Comparison of ENCODE assay signal across 20 cellular contexts in the genomic region with DNA sequence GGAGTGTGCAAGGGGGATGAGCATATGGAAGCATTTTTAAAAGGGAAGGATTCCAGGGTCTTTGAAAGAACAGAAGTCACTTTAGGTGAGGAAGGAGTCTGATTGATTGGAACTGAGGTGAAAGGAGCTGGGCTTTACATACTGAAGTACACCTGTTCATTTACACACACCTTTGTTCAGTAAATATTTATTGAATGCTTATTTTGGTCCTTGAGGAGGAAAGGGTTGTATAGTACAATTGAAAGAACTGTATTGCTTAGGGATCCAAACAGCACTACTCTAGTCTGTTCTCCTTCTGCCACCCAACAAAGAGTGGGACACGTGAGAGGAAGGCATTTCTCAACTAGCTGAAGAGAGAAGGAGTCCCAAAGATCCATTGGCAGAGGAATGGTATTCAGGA.
DNase-seq lines count a peak whose midpoint lies in the region; ATAC-seq, FAIRE-seq and TF ChIP-seq lines count a peak whose summit lies in the region.
"Had no signal": no experiment of that assay in that cellular context is flagged by ENCODE, and none has a peak within 500 bp of the region (broad histone marks: within the 10 kb centered on the region; RNA-seq: fewer than 3 reads in every experiment).

No MANE protein-coding gene starts in this region.

- H3K36me3 Mint-ChIP-seq in T-helper 17 cell (ENCODE audit: low read depth) (peaks cover 21% of the 10 kb centered on the region), endothelial cell (ENCODE audit: low read depth, unreplicated experiment) (peaks cover 27% of the 10 kb centered on the region)
- H3K36me3 Mint-ChIP-seq in stimulated activated effector memory CD8-positive, alpha-beta T cell treated with anti-CD3 and anti-CD28 coated beads, Interleukin-12 subunit alpha, Interleukin-12 subunit beta, amount 100 ng/mL, for 72 hours = peaks cover 53% of the 10 kb centered on the region

- H2AFZ ChIP-seq in K562 (ENCODE audit: low read depth, low read length) = no peak overlapping the region

- H4K20me1 ChIP-seq in K562 (replicated peaks; ENCODE audit: control insufficient read depth, insufficient read depth, low read length) = no peaks in the 10 kb centered on the region

- no peak for TF ChIP-seq EP300 in K562 (IDR thresholded peaks at IDR 0.05; ENCODE audit: low read length)

- H3K27ac ChIP-seq in K562 (ENCODE audit: extremely low read depth, low read depth, low read length) = no peak overlapping the region

- TF ChIP-seq CTCF in K562 (IDR thresholded peaks at IDR 0.05 in 2 of 3, conservative IDR thresholded peaks at IDR 0.05 in 1 of 3; ENCODE audit: insufficient read depth in 2 of 3, low read depth in 1 of 3, low read length in 3 of 3) (no peak), endothelial cell (IDR thresholded peaks at IDR 0.05; ENCODE audit: unreplicated experiment) (no peak)

- no peak for TF ChIP-seq RAD21 in K562 (CRISPR knock-in tag; conservative IDR thresholded peaks at IDR 0.05 in 1 of 2, IDR thresholded peaks at IDR 0.05 in 1 of 2)

- H3K27ac Mint-ChIP-seq in T-helper 17 cell (peak overlapping the region; percentile 9), endothelial cell (ENCODE audit: unreplicated experiment) (no peak overlapping the region)
- peak overlapping the region; percentile 1 for H3K27ac Mint-ChIP-seq in stimulated activated effector memory CD8-positive, alpha-beta T cell treated with anti-CD3 and anti-CD28 coated beads, Interleukin-12 subunit alpha, Interleukin-12 subunit beta, amount 100 ng/mL, for 72 hours
- H3K27ac Mint-ChIP-seq: CD8-positive, alpha-beta T cell; HFFc6 had no signal

- DNase-seq in T-helper 17 cell (no peak), K562 (ENCODE audit: extremely low read depth in 1 of 4, low spot score in 3 of 4) (no peak), endothelial cell (ENCODE audit: low spot score) (no peak), hepatic stellate cell (ENCODE audit: low spot score) (no peak), NCI-H1436 (lab: John Stamatoyannopoulos, UW) (no peak)
- no peak for DNase-seq in stimulated activated effector memory CD8-positive, alpha-beta T cell treated with anti-CD3 and anti-CD28 coated beads, Interleukin-12 subunit alpha, Interleukin-12 subunit beta, amount 100 ng/mL, for 72 hours (ENCODE audit: low spot score in 2 of 2)
- DNase-seq in activated CD4-positive, alpha-beta T cell treated with anti-CD3 and anti-CD28 coated beads, Interleukin-2, amount 50 U/mL, for 48 hours = no peak
- DNase-seq: C1 segment of cervical spinal cord; Caco-2; CD4-positive, CD25-positive, alpha-beta regulatory T cell; CD8-positive, alpha-beta T cell; DMS153; DMS79 treated with DMSO at 0.1 percent for 48 hours; GF-D8; GOT3; HFFc6 had no signal

- H3K9me1 ChIP-seq in K562 (ENCODE audit: control insufficient read depth, insufficient read depth, low read length) = no peaks in the 10 kb centered on the region

- FAIRE-seq in K562 (lab: Jason Lieb, UNC) = peak; percentile 42
- FAIRE-seq: GM12891, H54 had no signal

- 14% methylated on average over 1 of the region's 1 CpG for WGBS in K562 (ENCODE audit: insufficient coverage, low coverage, missing lambda C conversion rate)

- H3K4me2 ChIP-seq in K562 (ENCODE audit: insufficient read depth, low read length) = no peak overlapping the region

- POLR2A ChIA-PET in K562 (lab: Yijun Ruan, JAX) = no interaction called here

- H3K4me3 ChIP-seq in K562 = no peak overlapping the region
- H3K4me3 ChIP-seq: HAP-1 had no signal

- ATAC-seq in T-helper 17 cell = no peak
- no peak for ATAC-seq in K562
- ATAC-seq in stimulated activated effector memory CD8-positive, alpha-beta T cell treated with anti-CD3 and anti-CD28 coated beads, Interleukin-12 subunit alpha, Interleukin-12 subunit beta, amount 100 ng/mL, for 72 hours = no peak
- no peak for ATAC-seq in GM18502 (IDR thresholded peaks at IDR 0.05; ENCODE audit: poor library complexity, unreplicated experiment)
- ATAC-seq: CD8-positive, alpha-beta T cell had no signal

- H3K4me3 Mint-ChIP-seq in T-helper 17 cell = no peak overlapping the region
- H3K4me3 Mint-ChIP-seq in endothelial cell (ENCODE audit: unreplicated experiment) = peak overlapping the region; percentile 19
- H3K4me3 Mint-ChIP-seq in stimulated activated effector memory CD8-positive, alpha-beta T cell treated with anti-CD3 and anti-CD28 coated beads, Interleukin-12 subunit alpha, Interleukin-12 subunit beta, amount 100 ng/mL, for 72 hours = no peak overlapping the region
- H3K4me3 Mint-ChIP-seq: CD4-positive, CD25-positive, alpha-beta regulatory T cell; CD8-positive, alpha-beta T cell; HFFc6 had no signal

- CTCF ChIA-PET in K562 (lab: Yijun Ruan, JAX; ENCODE audit: low intra/inter-chr PET ratio) = no interaction called here

- in situ Hi-C loops in K562 (cut with MboI) = no loop called here

- no peaks in the 10 kb centered on the region for H3K9me3 Mint-ChIP-seq in endothelial cell (ENCODE audit: unreplicated experiment)
- H3K9me3 Mint-ChIP-seq in stimulated activated effector memory CD8-positive, alpha-beta T cell treated with anti-CD3 and anti-CD28 coated beads, Interleukin-12 subunit alpha, Interleukin-12 subunit beta, amount 100 ng/mL, for 72 hours = no peaks in the 10 kb centered on the region
- H3K9me3 Mint-ChIP-seq: CD4-positive, CD25-positive, alpha-beta regulatory T cell; CD8-positive, alpha-beta T cell; HFFc6 had no signal

- H3K27me3 ChIP-seq in K562 (ENCODE audit: control insufficient read depth in 2 of 2, insufficient read depth in 2 of 2, low read length in 2 of 2) = no peaks in the 10 kb centered on the region

- no peak overlapping the region for H3K9ac ChIP-seq in K562 (ENCODE audit: insufficient read depth in 1 of 2, low read depth in 2 of 2, low read length in 2 of 2)

- H3K4me1 ChIP-seq in K562 (replicated peaks in 1 of 2; ENCODE audit: control insufficient read depth in 2 of 2, insufficient read depth in 2 of 2, low read length in 2 of 2) = no peaks in the 10 kb centered on the region
- H3K4me1 ChIP-seq: Caco-2 had no signal

- H3K9me3 ChIP-seq in T-helper 17 cell (ENCODE audit: control insufficient read depth, low read length, poor library complexity, severe bottlenecking) (no peaks in the 10 kb centered on the region), K562 (replicated peaks; ENCODE audit: control insufficient read depth, insufficient read depth, low read depth, low read length) (no peaks in the 10 kb centered on the region)
- H3K9me3 ChIP-seq: Caco-2, HAP-1 had no signal

- intact Hi-C loops in K562 (cut with micrococcal nuclease) = no loop called here

- no peaks in the 10 kb centered on the region for H3K79me2 ChIP-seq in K562 (ENCODE audit: control insufficient read depth, insufficient read depth, low read length)

- no peak for TF ChIP-seq POLR2A in K562 (conservative IDR thresholded peaks at IDR 0.05)

- BruUV-seq in K562 (replicated peaks; lab: Mats Ljungman, UMichigan) = no TSS peak

- H3K36me3 ChIP-seq in K562 (ENCODE audit: control insufficient read depth, insufficient read depth, low read length) = peaks cover 5% of the 10 kb centered on the region; the same call in 1 of the 3 replicates

- no peaks in the 10 kb centered on the region for H3K27me3 Mint-ChIP-seq in T-helper 17 cell
- no peaks in the 10 kb centered on the region for H3K27me3 Mint-ChIP-seq in endothelial cell (ENCODE audit: unreplicated experiment)
- H3K27me3 Mint-ChIP-seq: CD4-positive, CD25-positive, alpha-beta regulatory T cell had no signal

- H3K4me1 Mint-ChIP-seq in T-helper 17 cell (peaks cover 15% of the 10 kb centered on the region), endothelial cell (ENCODE audit: unreplicated experiment) (no peaks in the 10 kb centered on the region)
- no peaks in the 10 kb centered on the region for H3K4me1 Mint-ChIP-seq in stimulated activated effector memory CD8-positive, alpha-beta T cell treated with anti-CD3 and anti-CD28 coated beads, Interleukin-12 subunit alpha, Interleukin-12 subunit beta, amount 100 ng/mL, for 72 hours

TF ChIP-seq in K562, 482 proteins besides CTCF, POLR2A, EP300 and RAD21 (continues in another document):
- TF ChIP-seq EZH2 (IDR thresholded peaks at IDR 0.05; ENCODE audit: borderline replicate concordance, low read depth, low read length) (no peak), BDP1 (IDR thresholded peaks at IDR 0.05; ENCODE audit: insufficient read depth, insufficient read length) (no peak), ZBTB43 (CRISPR knock-in tag; IDR thresholded peaks at IDR 0.05) (no peak), SRSF3 (IDR thresholded peaks at IDR 0.05; ENCODE audit: insufficient read depth, low read length) (no peak), ZEB2 (IDR thresholded peaks at IDR 0.05) (no peak)
- TF ChIP-seq, protein P1, sequence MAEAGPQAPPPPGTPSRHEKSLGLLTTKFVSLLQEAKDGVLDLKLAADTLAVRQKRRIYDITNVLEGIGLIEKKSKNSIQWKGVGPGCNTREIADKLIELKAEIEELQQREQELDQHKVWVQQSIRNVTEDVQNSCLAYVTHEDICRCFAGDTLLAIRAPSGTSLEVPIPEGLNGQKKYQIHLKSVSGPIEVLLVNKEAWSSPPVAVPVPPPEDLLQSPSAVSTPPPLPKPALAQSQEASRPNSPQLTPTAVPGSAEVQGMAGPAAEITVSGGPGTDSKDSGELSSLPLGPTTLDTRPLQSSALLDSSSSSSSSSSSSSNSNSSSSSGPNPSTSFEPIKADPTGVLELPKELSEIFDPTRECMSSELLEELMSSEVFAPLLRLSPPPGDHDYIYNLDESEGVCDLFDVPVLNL (CRISPR knock-in tag; IDR thresholded peaks at IDR 0.05; ENCODE audit: low read depth) = no peak
- TF ChIP-seq, protein P2, sequence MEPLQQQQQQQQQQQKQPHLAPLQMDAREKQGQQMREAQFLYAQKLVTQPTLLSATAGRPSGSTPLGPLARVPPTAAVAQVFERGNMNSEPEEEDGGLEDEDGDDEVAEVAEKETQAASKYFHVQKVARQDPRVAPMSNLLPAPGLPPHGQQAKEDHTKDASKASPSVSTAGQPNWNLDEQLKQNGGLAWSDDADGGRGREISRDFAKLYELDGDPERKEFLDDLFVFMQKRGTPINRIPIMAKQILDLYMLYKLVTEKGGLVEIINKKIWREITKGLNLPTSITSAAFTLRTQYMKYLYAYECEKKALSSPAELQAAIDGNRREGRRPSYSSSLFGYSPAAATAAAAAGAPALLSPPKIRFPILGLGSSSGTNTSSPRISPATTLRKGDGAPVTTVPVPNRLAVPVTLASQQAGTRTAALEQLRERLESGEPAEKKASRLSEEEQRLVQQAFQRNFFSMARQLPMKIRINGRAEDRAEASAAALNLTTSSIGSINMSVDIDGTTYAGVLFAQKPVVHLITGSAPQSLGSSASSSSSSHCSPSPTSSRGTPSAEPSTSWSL (CRISPR knock-in tag; IDR thresholded peaks at IDR 0.05; ENCODE audit: borderline replicate concordance) = no peak
